ENCODE assay signal across 12 cellular contexts in the genomic region with DNA sequence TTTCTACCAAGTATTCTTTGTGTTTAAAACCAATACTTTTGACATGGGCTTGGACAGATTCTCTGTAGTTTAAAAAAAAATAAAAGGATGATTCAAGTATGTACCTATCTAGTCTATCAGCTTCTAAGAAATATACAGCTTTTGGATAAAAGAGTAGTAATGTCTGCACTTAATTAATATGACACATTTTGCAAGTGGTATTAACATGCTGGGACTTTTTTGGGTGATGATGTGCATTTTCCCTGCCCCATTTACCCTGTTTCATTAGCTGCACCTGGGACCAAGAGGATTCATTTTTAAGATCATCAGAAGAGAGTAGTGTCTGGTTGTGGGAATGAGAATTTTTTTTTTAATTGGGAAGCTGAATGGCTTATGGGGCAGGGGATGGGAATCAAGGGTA.
DNase-seq lines count a peak whose midpoint lies in the region; ATAC-seq and TF ChIP-seq lines count a peak whose summit lies in the region.
"Had no signal": no experiment of that assay in that cellular context is flagged by ENCODE, and none has a peak within 500 bp of the region (broad histone marks: within the 10 kb centered on the region; RNA-seq: fewer than 3 reads in every experiment).

No MANE protein-coding gene starts in this region.

- peaks cover 88% of the 10 kb centered on the region for H3K4me1 Mint-ChIP-seq in activated CD4-positive, alpha-beta T cell treated with anti-CD3 and anti-CD28 coated beads for 36 hours
- peaks cover 31 to 44% (median 37%) of the 10 kb centered on the region in 3 donors for H3K4me1 Mint-ChIP-seq in IgD-negative memory B cell
- H3K4me1 Mint-ChIP-seq in activated T-helper 2 cell treated with anti-CD3 and anti-CD28 coated beads, Interferon-gamma antibody, Interleukin-2, Interleukin-4, amounts not matched to agents 10 μg/mL and 5 μg/mL and 100 μg/mL, durations not matched to agents 14 hours and 24 hours and 36 hours (ENCODE audit: low read depth) = peaks cover 65% of the 10 kb centered on the region
- H3K4me1 Mint-ChIP-seq in naive thymus-derived CD8-positive, alpha-beta T cell = peaks cover 22 to 73% (median 60%) of the 10 kb centered on the region in 4 donors

- CTCF ChIA-PET in activated CD4-positive, alpha-beta T cell treated with anti-CD3 and anti-CD28 coated beads for 36 hours (lab: Charles Lee) = interaction anchor here (0.8 to 2.9 kb wide), 11 partner anchors 9 to 136 kb away, joined by 3 to 45 read pairs (median 8); no protein-coding TSS in a partner anchor
- CTCF ChIA-PET in HEK293T (lab: Yijun Ruan, JAX) = interaction anchor here (0.6 to 1.8 kb wide), 5 partner anchors 11 to 258 kb away, joined by 3 to 10 read pairs (median 4); no protein-coding TSS in a partner anchor

- POLR2A ChIA-PET in activated CD4-positive, alpha-beta T cell treated with anti-CD3 and anti-CD28 coated beads for 36 hours (lab: Charles Lee) = interaction anchor here (0.6 to 3.5 kb wide), 14 partner anchors 11 to 219 kb away, joined by 3 to 85 read pairs (median 4); no protein-coding TSS in a partner anchor
- POLR2A ChIA-PET in naive thymus-derived CD8-positive, alpha-beta T cell (lab: Charles Lee) = interaction anchor here (0.7 to 1.0 kb wide), 2 partner anchors 29 to 42 kb away, joined by 6 to 8 read pairs; no protein-coding TSS in a partner anchor
- POLR2A ChIA-PET in HEK293T (lab: Yijun Ruan, JAX) = no interaction called here

- peak overlapping the region; percentile 98 for H3K27ac Mint-ChIP-seq in activated CD4-positive, alpha-beta T cell treated with anti-CD3 and anti-CD28 coated beads for 36 hours
- peak overlapping the region; percentile 0 to 89 (median 49) for H3K27ac Mint-ChIP-seq in IgD-negative memory B cell
- H3K27ac Mint-ChIP-seq in activated T-helper 2 cell treated with anti-CD3 and anti-CD28 coated beads, Interferon-gamma antibody, Interleukin-2, Interleukin-4, amounts not matched to agents 10 μg/mL and 5 μg/mL and 100 μg/mL, durations not matched to agents 14 hours and 24 hours and 36 hours = peak overlapping the region; percentile 94
- H3K27ac Mint-ChIP-seq in naive thymus-derived CD8-positive, alpha-beta T cell = peak overlapping the region in 9 of 10 donors; percentile 6 to 68 (median 15)

- peak overlapping the region; percentile 63 for H3K4me3 Mint-ChIP-seq in activated CD4-positive, alpha-beta T cell treated with anti-CD3 and anti-CD28 coated beads for 36 hours
- H3K4me3 Mint-ChIP-seq in IgD-negative memory B cell = peak overlapping the region in 3 of 4 donors; percentile 4 to 15 (median 6)
- peak overlapping the region; percentile 44 for H3K4me3 Mint-ChIP-seq in activated T-helper 2 cell treated with anti-CD3 and anti-CD28 coated beads, Interferon-gamma antibody, Interleukin-2, Interleukin-4, amounts not matched to agents 10 μg/mL and 5 μg/mL and 100 μg/mL, durations not matched to agents 14 hours and 24 hours and 36 hours (ENCODE audit: low read depth)
- peak overlapping the region in 4 of 10 donors; percentile 7 to 56 (median 37) for H3K4me3 Mint-ChIP-seq in naive thymus-derived CD8-positive, alpha-beta T cell

- DNase-seq in activated CD4-positive, alpha-beta T cell treated with anti-CD3 and anti-CD28 coated beads for 36 hours = peak; percentile 61
- no peak for DNase-seq in activated CD4-positive, alpha-beta T cell treated with anti-CD3 and anti-CD28 coated beads for 1 hour
- no peak for DNase-seq in activated T-helper 2 cell treated with anti-CD3 and anti-CD28 coated beads, Interferon-gamma antibody, Interleukin-2, Interleukin-4, amounts not matched to agents 10 μg/mL and 5 μg/mL and 100 μg/mL, durations not matched to agents 14 hours and 24 hours and 36 hours (ENCODE audit: low spot score)
- DNase-seq in naive thymus-derived CD8-positive, alpha-beta T cell = no peak
- DNase-seq in SKM-1 treated with dmso at 0.1 percent for 144 hours (lab: John Stamatoyannopoulos, UW; ENCODE audit: unreplicated experiment) (no peak), HEK293T (ENCODE audit: extremely low spot score) (no peak)
- DNase-seq: glutamatergic neuron, NCI-H187, NCI-H69, RPMI8226 had no signal

- intact Hi-C loops in activated CD4-positive, alpha-beta T cell treated with anti-CD3 and anti-CD28 coated beads for 36 hours (cut with DNase I, micrococcal nuclease) = loop anchor here (1.0 to 5.0 kb wide), 6 partner anchors 9 to 262 kb away; no protein-coding TSS in a partner anchor
- intact Hi-C loops in activated T-helper 2 cell treated with anti-CD3 and anti-CD28 coated beads, Interferon-gamma antibody, Interleukin-2, Interleukin-4, amounts not matched to agents 10 μg/mL and 5 μg/mL and 100 μg/mL, durations not matched to agents 14 hours and 24 hours and 36 hours (cut with micrococcal nuclease) = loop anchor here (1.0 kb wide), 4 partner anchors 9 to 61 kb away; no protein-coding TSS in a partner anchor

- ATAC-seq in activated CD4-positive, alpha-beta T cell treated with anti-CD3 and anti-CD28 coated beads for 36 hours = peak; percentile 24
- ATAC-seq in naive thymus-derived CD8-positive, alpha-beta T cell = no peak
- ATAC-seq in HG02981 (IDR thresholded peaks at IDR 0.05; ENCODE audit: unreplicated experiment) = no peak

- H3K36me3 Mint-ChIP-seq in activated CD4-positive, alpha-beta T cell treated with anti-CD3 and anti-CD28 coated beads for 36 hours (ENCODE audit: low read depth) = peaks cover 36% of the 10 kb centered on the region
- H3K36me3 Mint-ChIP-seq in IgD-negative memory B cell = peaks cover 13% of the 10 kb centered on the region
- H3K36me3 Mint-ChIP-seq in activated T-helper 2 cell treated with anti-CD3 and anti-CD28 coated beads, Interferon-gamma antibody, Interleukin-2, Interleukin-4, amounts not matched to agents 10 μg/mL and 5 μg/mL and 100 μg/mL, durations not matched to agents 14 hours and 24 hours and 36 hours (ENCODE audit: low read depth) = peaks cover 57% of the 10 kb centered on the region
- peaks cover 11 to 51% (median 26%) of the 10 kb centered on the region in 3 donors for H3K36me3 Mint-ChIP-seq in naive thymus-derived CD8-positive, alpha-beta T cell

- H3K27me3 Mint-ChIP-seq in activated CD4-positive, alpha-beta T cell treated with anti-CD3 and anti-CD28 coated beads for 36 hours = no peaks in the 10 kb centered on the region
- no peaks in the 10 kb centered on the region for H3K27me3 Mint-ChIP-seq in IgD-negative memory B cell
- H3K27me3 Mint-ChIP-seq in activated T-helper 2 cell treated with anti-CD3 and anti-CD28 coated beads, Interferon-gamma antibody, Interleukin-2, Interleukin-4, amounts not matched to agents 10 μg/mL and 5 μg/mL and 100 μg/mL, durations not matched to agents 14 hours and 24 hours and 36 hours (ENCODE audit: low read depth) = no peaks in the 10 kb centered on the region
- no peaks in the 10 kb centered on the region for H3K27me3 Mint-ChIP-seq in naive thymus-derived CD8-positive, alpha-beta T cell

- peaks cover 12% of the 10 kb centered on the region for H3K9me3 Mint-ChIP-seq in activated CD4-positive, alpha-beta T cell treated with anti-CD3 and anti-CD28 coated beads for 36 hours (ENCODE audit: low read depth)
- peaks cover 0 to 3% (median under 1%) of the 10 kb centered on the region in 3 donors for H3K9me3 Mint-ChIP-seq in IgD-negative memory B cell
- H3K9me3 Mint-ChIP-seq in activated T-helper 2 cell treated with anti-CD3 and anti-CD28 coated beads, Interferon-gamma antibody, Interleukin-2, Interleukin-4, amounts not matched to agents 10 μg/mL and 5 μg/mL and 100 μg/mL, durations not matched to agents 14 hours and 24 hours and 36 hours = peaks cover 25% of the 10 kb centered on the region
- peaks cover 0 to 2% (median 0%) of the 10 kb centered on the region in 9 donors for H3K9me3 Mint-ChIP-seq in naive thymus-derived CD8-positive, alpha-beta T cell

TF ChIP-seq in HEK293T, 16 proteins besides CTCF, POLR2A, EP300 and RAD21:
- TF ChIP-seq L3MBTL2 (conservative IDR thresholded peaks at IDR 0.05) = no peak
- no peak for TF ChIP-seq TARDBP (IDR thresholded peaks at IDR 0.05)
- TF ChIP-seq SP1 (IDR thresholded peaks at IDR 0.05) = no peak
- no peak for TF ChIP-seq FOXM1 (IDR thresholded peaks at IDR 0.05; ENCODE audit: borderline replicate concordance)
- TF ChIP-seq ELF4 (IDR thresholded peaks at IDR 0.05) = no peak
- TF ChIP-seq LEF1 (IDR thresholded peaks at IDR 0.05; ENCODE audit: borderline replicate concordance) = no peak
- TF ChIP-seq, protein P1, sequence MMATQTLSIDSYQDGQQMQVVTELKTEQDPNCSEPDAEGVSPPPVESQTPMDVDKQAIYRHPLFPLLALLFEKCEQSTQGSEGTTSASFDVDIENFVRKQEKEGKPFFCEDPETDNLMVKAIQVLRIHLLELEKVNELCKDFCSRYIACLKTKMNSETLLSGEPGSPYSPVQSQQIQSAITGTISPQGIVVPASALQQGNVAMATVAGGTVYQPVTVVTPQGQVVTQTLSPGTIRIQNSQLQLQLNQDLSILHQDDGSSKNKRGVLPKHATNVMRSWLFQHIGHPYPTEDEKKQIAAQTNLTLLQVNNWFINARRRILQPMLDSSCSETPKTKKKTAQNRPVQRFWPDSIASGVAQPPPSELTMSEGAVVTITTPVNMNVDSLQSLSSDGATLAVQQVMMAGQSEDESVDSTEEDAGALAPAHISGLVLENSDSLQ (IDR thresholded peaks at IDR 0.05) = no peak
- no peak for TF ChIP-seq NFRKB (IDR thresholded peaks at IDR 0.05)
- no peak for TF ChIP-seq ARNT (IDR thresholded peaks at IDR 0.05)
- TF ChIP-seq FOXK2 (IDR thresholded peaks at IDR 0.05) = no peak

Comparison
In these comparisons a context has a peak if more than half of its experiments do, and no peak if none do; other contexts are left out.
1. H3K27ac Mint-ChIP-seq: peak in every context shown above with its lines; median percentile 98 in activated CD4-positive, alpha-beta T cell treated with anti-CD3 and anti-CD28 coated beads for 36 hours; 94 in activated T-helper 2 cell treated with anti-CD3 and anti-CD28 coated beads, Interferon-gamma antibody, Interleukin-2, Interleukin-4, amounts not matched to agents 10 μg/mL and 5 μg/mL and 100 μg/mL, durations not matched to agents 14 hours and 24 hours and 36 hours; 49 in IgD-negative memory B cell; 15 in naive thymus-derived CD8-positive, alpha-beta T cell.